In genomic region chr17:43125133-43125966, GRCh38 we compare ENCODE assay signal across 8 cellular contexts. TPM values are rescaled to one million over a fixed set of nuclear protein-coding genes. Genes with fewer than 3 reads are reported as not detected.
A peak's percentile ranks its signal among the peaks of the same experiment; 100 is the strongest.
DNase-seq lines count a peak whose midpoint lies in the region; ATAC-seq and TF ChIP-seq lines count a peak whose summit lies in the region.

BRCA1 (minus strand) TSS chr17:43125364; CDS start chr17:43124096, 1,268 bp downstream.

- H3K79me2 ChIP-seq in PC-9 (ENCODE audit: low read depth): peaks cover 61% of the 10 kb centered on the region

- CTCF ChIA-PET in PC-9 (lab: Charles Lee): no interaction called here

- WGBS in esophagus, 2 donors: 2% methylated on average over 38 of the region's 38 CpGs

- TF ChIP-seq CTCF in PC-9 (conservative IDR thresholded peaks at IDR 0.05): no peak

- peaks cover 8% of the 10 kb centered on the region for H4K20me1 ChIP-seq in PC-9 (ENCODE audit: insufficient read depth)

- H3K9me2 ChIP-seq in PC-9 (ENCODE audit: insufficient read depth): no peaks in the 10 kb centered on the region

- POLR2A ChIA-PET in PC-9 (lab: Charles Lee; ENCODE audit: unreplicated experiment): interaction anchor here (0.9 to 1.0 kb wide), 4 partner anchors 44 to 190 kb away, joined by 3 to 7 read pairs (median 4); no protein-coding TSS in a partner anchor

- H3K9me3 ChIP-seq in PC-9 (ENCODE audit: insufficient read depth, low read depth) (no peaks in the 10 kb centered on the region), esophagus (ENCODE audit: control insufficient read depth in 2 of 2, insufficient read depth in 1 of 2, low read depth in 1 of 2, low read length in 1 of 2) (no peaks in the 10 kb centered on the region), mucosa of stomach (ENCODE audit: control insufficient read depth, low read length) (no peaks in the 10 kb centered on the region)

- peak within 1 kb of the TSS; percentile 63 for H3K4me3 ChIP-seq in Jurkat, Clone E6-1 (ENCODE audit: low read length)
- peak within 1 kb of the TSS; percentile 87 for H3K4me3 ChIP-seq in PC-9
- peak within 1 kb of the TSS; percentile 66 to 92 for H3K4me3 ChIP-seq in esophagus (ENCODE audit: low read depth in 1 of 2, low read length in 2 of 2)
- H3K4me3 ChIP-seq in mucosa of stomach (ENCODE audit: low read length): peak within 1 kb of the TSS; percentile 53

- peaks cover 6% of the 10 kb centered on the region; the same call in 1 of the 2 replicates for H3F3A ChIP-seq in PC-9 (ENCODE audit: insufficient read depth, low read depth)

- H3K4me2 ChIP-seq in PC-9: peak within 1 kb of the TSS; percentile 91

- DNase-seq in DMS153 (lab: John Stamatoyannopoulos, UW) (peak; percentile 99), PC-9 (peak; percentile 91 to 100)
- peak; percentile 100 for DNase-seq in Jurkat, Clone E6-1 (ENCODE audit: low read depth, low spot score)
- peak; percentile 87 for DNase-seq in activated T-cell treated with anti-CD3 and anti-CD28 coated beads, Interleukin-2, amount 50 U/mL, for 1 hour
- peak; percentile 83 to 86 for DNase-seq in stimulated activated CD8-positive, alpha-beta memory T cell treated with anti-CD3 and anti-CD28 coated beads, Interleukin-7, amount 100 ng/mL, for 1 hour (ENCODE audit: low read depth in 2 of 2)

- intact Hi-C loops in PC-9 (cut with micrococcal nuclease; ENCODE audit: unreplicated experiment): loop anchor here (1.0 kb wide), 2 partner anchors 46 to 104 kb away; partner anchors contain the start of gene NBR1

- peak; percentile 96 for ATAC-seq in GM21619 (IDR thresholded peaks at IDR 0.05; ENCODE audit: unreplicated experiment)

- H3K36me3 ChIP-seq in PC-9 (ENCODE audit: low read depth) (peaks cover 16% of the 10 kb centered on the region), esophagus (ENCODE audit: control insufficient read depth in 2 of 2, insufficient read depth in 2 of 2, low read length in 1 of 2) (no peaks in the 10 kb centered on the region), mucosa of stomach (ENCODE audit: control insufficient read depth, insufficient read depth, low read length) (no peaks in the 10 kb centered on the region)

- peak within 1 kb of the TSS; percentile 80 for H2AFZ ChIP-seq in PC-9

- H3K27ac ChIP-seq in PC-9 (peak within 1 kb of the TSS; percentile 98), esophagus (ENCODE audit: low read depth in 2 of 2, low read length in 1 of 2) (peak within 1 kb of the TSS; percentile 77 to 89)

- H3K27me3 ChIP-seq in PC-9 (ENCODE audit: insufficient read depth, low read depth) (no peaks in the 10 kb centered on the region), esophagus (ENCODE audit: control insufficient read depth in 1 of 2, insufficient read depth in 2 of 2, low read length in 2 of 2) (no peaks in the 10 kb centered on the region), mucosa of stomach (ENCODE audit: control insufficient read depth, insufficient read depth, low read length) (no peaks in the 10 kb centered on the region)

- BruUV-seq in PC-9 (replicated peaks; lab: Mats Ljungman, UMichigan): no TSS peak

- H3K4me1 ChIP-seq in PC-9 (replicated peaks; ENCODE audit: insufficient read depth): no peaks in the 10 kb centered on the region; the same call in none of the 2 replicates
- H3K4me1 ChIP-seq in esophagus (ENCODE audit: control insufficient read depth in 2 of 2, insufficient read depth in 2 of 2, low read length in 1 of 2): peaks cover 2 to 12% of the 10 kb centered on the region in 2 donors
- peaks cover 15% of the 10 kb centered on the region for H3K4me1 ChIP-seq in mucosa of stomach (ENCODE audit: control insufficient read depth, insufficient read depth, low read length)

- H3K9ac ChIP-seq in mucosa of stomach (ENCODE audit: low read length): peak within 1 kb of the TSS; percentile 79

RNA-seq across cellular contexts. Expression of gene BRCA1, which starts in this region (rescaled TPM):
- polyA plus RNA-seq in Jurkat, Clone E6-1 (2012; ENCODE audit: insufficient read depth, insufficient read length): 75.8 TPM
- total RNA-seq in PC-9 (2021): 40.9 and 52.0 TPM in 2 replicates
- 1 to 10 TPM; 3.7 to 3.8 TPM for polyA plus RNA-seq in esophagus

Comparison
In these comparisons a context has a peak if more than half of its experiments do, and no peak if none do; other contexts are left out.
1. Peak in every context shown above with its lines: DNase-seq, ATAC-seq, H3K4me3 ChIP-seq and H3K27ac ChIP-seq.